In genomic region chr21:18252686-18253085, GRCh38 we compare ENCODE assay signal across 19 cellular contexts. TPM values are rescaled to one million over a fixed set of nuclear protein-coding genes. Genes with fewer than 3 reads are reported as not detected.
DNase-seq lines count a peak whose midpoint lies in the region; ATAC-seq lines count a peak whose summit lies in the region.
"Had no signal": no experiment of that assay in that cellular context is flagged by ENCODE, and none has a peak within 500 bp of the region (broad histone marks: within the 10 kb centered on the region; RNA-seq: fewer than 3 reads in every experiment).

No MANE protein-coding gene starts in this region.

- H3K9me3 Mint-ChIP-seq in activated naive CD4-positive, alpha-beta T cell treated with anti-CD3 and anti-CD28 coated beads, Interleukin-2, amount 50 U/mL, for 72 hours: no peaks in the 10 kb centered on the region
- no peaks in the 10 kb centered on the region for H3K9me3 Mint-ChIP-seq in stimulated activated effector memory CD8-positive, alpha-beta T cell treated with anti-CD3 and anti-CD28 coated beads, Interleukin-12 subunit alpha, Interleukin-12 subunit beta, amount 100 ng/mL, for 72 hours
- no peaks in the 10 kb centered on the region for H3K9me3 Mint-ChIP-seq in activated T-cell treated with anti-CD3 and anti-CD28 coated beads, Interleukin-2, amount 50 U/mL, for 4 hours
- H3K9me3 Mint-ChIP-seq: H9 had no signal

- no peaks in the 10 kb centered on the region for H3K4me1 Mint-ChIP-seq in stimulated activated effector memory CD8-positive, alpha-beta T cell treated with anti-CD3 and anti-CD28 coated beads, Interleukin-12 subunit alpha, Interleukin-12 subunit beta, amount 100 ng/mL, for 72 hours
- no peaks in the 10 kb centered on the region for H3K4me1 Mint-ChIP-seq in activated T-cell treated with anti-CD3 and anti-CD28 coated beads, Interleukin-2, amount 50 U/mL, for 4 hours (ENCODE audit: low read depth)
- H3K4me1 Mint-ChIP-seq: H9 had no signal

- peak; percentile 45 to 55 for ATAC-seq in activated naive CD4-positive, alpha-beta T cell treated with anti-CD3 and anti-CD28 coated beads, Interleukin-2, amount 50 U/mL, for 72 hours
- peak; percentile 43 for ATAC-seq in stimulated activated effector memory CD8-positive, alpha-beta T cell treated with anti-CD3 and anti-CD28 coated beads, Interleukin-12 subunit alpha, Interleukin-12 subunit beta, amount 100 ng/mL, for 72 hours
- no peak for ATAC-seq in activated T-cell treated with anti-CD3 and anti-CD28 coated beads, Interleukin-2, amount 50 U/mL, for 4 hours
- no peak for ATAC-seq in GM18909 (IDR thresholded peaks at IDR 0.05; ENCODE audit: poor library complexity, unreplicated experiment)

- H3K4me3 Mint-ChIP-seq in stimulated activated effector memory CD8-positive, alpha-beta T cell treated with anti-CD3 and anti-CD28 coated beads, Interleukin-12 subunit alpha, Interleukin-12 subunit beta, amount 100 ng/mL, for 72 hours: no peak overlapping the region
- H3K4me3 Mint-ChIP-seq in activated T-cell treated with anti-CD3 and anti-CD28 coated beads, Interleukin-2, amount 50 U/mL, for 4 hours: no peak overlapping the region
- H3K4me3 Mint-ChIP-seq: H9 had no signal

- H3K27me3 Mint-ChIP-seq in activated T-cell treated with anti-CD3 and anti-CD28 coated beads, Interleukin-2, amount 50 U/mL, for 4 hours (ENCODE audit: low read depth): no peaks in the 10 kb centered on the region

- no peak overlapping the region for H3K27ac Mint-ChIP-seq in activated naive CD4-positive, alpha-beta T cell treated with anti-CD3 and anti-CD28 coated beads, Interleukin-2, amount 50 U/mL, for 72 hours
- no peak overlapping the region for H3K27ac Mint-ChIP-seq in stimulated activated effector memory CD8-positive, alpha-beta T cell treated with anti-CD3 and anti-CD28 coated beads, Interleukin-12 subunit alpha, Interleukin-12 subunit beta, amount 100 ng/mL, for 72 hours
- H3K27ac Mint-ChIP-seq: H9 had no signal

- DNase-seq in activated naive CD4-positive, alpha-beta T cell treated with anti-CD3 and anti-CD28 coated beads, Interleukin-2, amount 50 U/mL, for 72 hours (ENCODE audit: low spot score in 2 of 2): no peak
- DNase-seq in activated naive CD4-positive, alpha-beta T cell (lab: John Stamatoyannopoulos, UW): no peak
- DNase-seq in SK-N-DZ (ENCODE audit: low spot score) (peak; percentile 33), myocyte (ENCODE audit: low read depth) (peak; percentile 13)
- no peak for DNase-seq in stimulated activated effector memory CD8-positive, alpha-beta T cell treated with anti-CD3 and anti-CD28 coated beads, Interleukin-12 subunit alpha, Interleukin-12 subunit beta, amount 100 ng/mL, for 72 hours (ENCODE audit: low spot score in 2 of 2)
- DNase-seq in activated T-cell treated with anti-CD3 and anti-CD28 coated beads, Interleukin-2, amount 50 U/mL, for 4 hours: no peak
- DNase-seq: COR-L47, H9, IMR-90, Karpas-422, MG63, NCI-H1092, NCI-H146, NCI-H2081, NCI-H510A, OCI-M1 had no signal

- H3K36me3 Mint-ChIP-seq in activated naive CD4-positive, alpha-beta T cell treated with anti-CD3 and anti-CD28 coated beads, Interleukin-2, amount 50 U/mL, for 72 hours: no peaks in the 10 kb centered on the region
- no peaks in the 10 kb centered on the region for H3K36me3 Mint-ChIP-seq in stimulated activated effector memory CD8-positive, alpha-beta T cell treated with anti-CD3 and anti-CD28 coated beads, Interleukin-12 subunit alpha, Interleukin-12 subunit beta, amount 100 ng/mL, for 72 hours
- no peaks in the 10 kb centered on the region for H3K36me3 Mint-ChIP-seq in activated T-cell treated with anti-CD3 and anti-CD28 coated beads, Interleukin-2, amount 50 U/mL, for 4 hours (ENCODE audit: insufficient read depth)

RNA-seq across cellular contexts. Expression of gene CHODL, which starts 8.1 kb away (rescaled TPM):
- not detected for total RNA-seq in activated naive CD4-positive, alpha-beta T cell treated with anti-CD3 and anti-CD28 coated beads, Interleukin-2, amount 50 U/mL, for 72 hours
- 23.1 and 24.8 TPM in 2 replicates for polyA plus RNA-seq in SK-N-DZ (2014; cell fraction: cytosol; rRNA removed)
- polyA plus RNA-seq in SK-N-DZ (2014; cell fraction: nucleus; rRNA removed): 8.1 and 13.6 TPM in 2 replicates
- total RNA-seq in myocyte: 0.05 and 0.24 TPM in 2 replicates
- polyA plus RNA-seq in myocyte (2012): 0.10 TPM
- not detected for total RNA-seq in activated T-cell treated with anti-CD3 and anti-CD28 coated beads, Interleukin-2, amount 50 U/mL, for 4 hours
- total RNA-seq: HT-29, RPMI7951 had no signal
- polyA plus RNA-seq: IMR-90 had no signal

Comparison
In these comparisons a context has a peak if more than half of its experiments do, and no peak if none do; other contexts are left out.
1. ATAC-seq: peak in activated naive CD4-positive, alpha-beta T cell treated with anti-CD3 and anti-CD28 coated beads, Interleukin-2, amount 50 U/mL, for 72 hours (2 of 2) and stimulated activated effector memory CD8-positive, alpha-beta T cell treated with anti-CD3 and anti-CD28 coated beads, Interleukin-12 subunit alpha, Interleukin-12 subunit beta, amount 100 ng/mL, for 72 hours (single experiment); none in activated T-cell treated with anti-CD3 and anti-CD28 coated beads, Interleukin-2, amount 50 U/mL, for 4 hours (0 of 2) and GM18909 (single experiment).
2. DNase-seq: peak in SK-N-DZ (single experiment) and myocyte (single experiment); none in activated naive CD4-positive, alpha-beta T cell treated with anti-CD3 and anti-CD28 coated beads, Interleukin-2, amount 50 U/mL, for 72 hours (0 of 2), activated naive CD4-positive, alpha-beta T cell (0 of 4), stimulated activated effector memory CD8-positive, alpha-beta T cell treated with anti-CD3 and anti-CD28 coated beads, Interleukin-12 subunit alpha, Interleukin-12 subunit beta, amount 100 ng/mL, for 72 hours (0 of 2) and activated T-cell treated with anti-CD3 and anti-CD28 coated beads, Interleukin-2, amount 50 U/mL, for 4 hours (single experiment).